13 cellular contexts compared by ENCODE assay signal in the genomic region with DNA sequence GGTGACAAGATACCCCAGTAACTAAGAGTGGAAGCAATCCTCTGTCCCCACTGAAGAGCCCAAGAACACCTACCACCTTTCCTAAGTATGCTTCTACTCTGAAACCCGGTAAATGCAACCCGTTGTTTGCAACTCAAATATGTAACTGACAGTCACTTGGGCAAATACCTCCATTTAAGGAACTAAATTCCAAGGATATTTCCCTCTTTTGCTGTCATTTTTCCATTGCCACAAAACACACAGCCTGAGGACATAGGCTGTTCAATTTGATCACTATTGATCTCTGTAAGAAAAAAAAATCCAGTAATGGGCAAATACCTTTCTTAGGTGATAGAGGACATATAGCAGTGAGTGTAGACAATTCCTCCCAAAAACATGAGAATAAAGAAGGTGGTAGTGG.
"Had no signal": no experiment of that assay in that cellular context is flagged by ENCODE, and none has a peak within 500 bp of the region (broad histone marks: within the 10 kb centered on the region; RNA-seq: fewer than 3 reads in every experiment).

No MANE protein-coding gene starts in this region.

- DNase-seq: activated CD4-positive, alpha-beta T cell treated with anti-CD3 and anti-CD28 coated beads, Interleukin-2, amount 50 U/mL, for 1 hour; activated naive CD4-positive, alpha-beta T cell treated with anti-CD3 and anti-CD28 coated beads, Interleukin-2, amount 50 U/mL, for 16 hours; activated T-cell treated with anti-CD3 and anti-CD28 coated beads for 4 hours; amniotic stem cell; brain microvascular endothelial cell; effector memory CD8-positive, alpha-beta T cell; nephron progenitor cell; sigmoid colon; stimulated activated CD4-positive, alpha-beta T cell treated with anti-CD3 and anti-CD28 coated beads, Interleukin-2, amount 100 ng/mL, for 48 hours; stimulated activated CD8-positive, alpha-beta memory T cell treated with anti-CD3 and anti-CD28 coated beads, Interleukin-4, amount 100 ng/mL, for 48 hours; stimulated activated naive CD8-positive, alpha-beta T cell treated with anti-CD3 and anti-CD28 coated beads, Interleukin-15, amount 100 ng/mL, for 72 hours had no signal

- H3K4me3 ChIP-seq: sigmoid colon, thoracic aorta had no signal

- H3K9me3 ChIP-seq: sigmoid colon, thoracic aorta had no signal

- H3K27me3 Mint-ChIP-seq: effector memory CD8-positive, alpha-beta T cell; stimulated activated naive CD8-positive, alpha-beta T cell treated with anti-CD3 and anti-CD28 coated beads, Interleukin-15, amount 100 ng/mL, for 72 hours had no signal

- ATAC-seq: effector memory CD8-positive, alpha-beta T cell; esophagus mucosa; stimulated activated naive CD8-positive, alpha-beta T cell treated with anti-CD3 and anti-CD28 coated beads, Interleukin-15, amount 100 ng/mL, for 72 hours had no signal

- H3K4me3 Mint-ChIP-seq: effector memory CD8-positive, alpha-beta T cell; nephron progenitor cell; stimulated activated naive CD8-positive, alpha-beta T cell treated with anti-CD3 and anti-CD28 coated beads, Interleukin-15, amount 100 ng/mL, for 72 hours had no signal

- H3K9me3 Mint-ChIP-seq: effector memory CD8-positive, alpha-beta T cell; nephron progenitor cell; stimulated activated naive CD8-positive, alpha-beta T cell treated with anti-CD3 and anti-CD28 coated beads, Interleukin-15, amount 100 ng/mL, for 72 hours had no signal

- H3K27ac ChIP-seq: sigmoid colon, thoracic aorta had no signal

- H3K27me3 ChIP-seq: brain microvascular endothelial cell, sigmoid colon had no signal

- H3K36me3 ChIP-seq: brain microvascular endothelial cell, thoracic aorta had no signal
